Comparison of ENCODE assay signal across 7 cellular contexts in genomic region chr10:85696893-85697292, GRCh38.
"Had no signal": no experiment of that assay in that cellular context is flagged by ENCODE, and none has a peak within 500 bp of the region (broad histone marks: within the 10 kb centered on the region; RNA-seq: fewer than 3 reads in every experiment).

No MANE protein-coding gene starts in this region.

- DNase-seq: H9, HFFc6, KG1 had no signal

- H3K4me2 ChIP-seq: GM23338 had no signal

- FAIRE-seq: H1 had no signal

- H3K27ac ChIP-seq: HL-60 had no signal

- H2AFZ ChIP-seq: GM23338 had no signal

- ATAC-seq: GM23338, HCT116 had no signal

- H3K4me3 ChIP-seq: GM23338 had no signal
